ENCODE assay signal across 1 cellular context in genomic region chr6:13485303-13485702, GRCh38.
TF ChIP-seq lines count a peak whose summit lies in the region.

No MANE protein-coding gene starts in this region.

TF ChIP-seq in K562, 482 proteins besides CTCF, POLR2A, EP300 and RAD21 (continued from another document):
- TF ChIP-seq ZBTB40 (IDR thresholded peaks at IDR 0.05) (peak; percentile 42; the same call in 1 of the 2 replicates), ZBTB40 (CRISPR knock-in tag; IDR thresholded peaks at IDR 0.05) (no peak), TRIM25 (IDR thresholded peaks at IDR 0.05; ENCODE audit: borderline replicate concordance) (0 out of 2 replicates have a peak, but pooled peaks have one; percentile 10)
